Comparison of ENCODE assay signal across 27 cellular contexts in the genomic region with DNA sequence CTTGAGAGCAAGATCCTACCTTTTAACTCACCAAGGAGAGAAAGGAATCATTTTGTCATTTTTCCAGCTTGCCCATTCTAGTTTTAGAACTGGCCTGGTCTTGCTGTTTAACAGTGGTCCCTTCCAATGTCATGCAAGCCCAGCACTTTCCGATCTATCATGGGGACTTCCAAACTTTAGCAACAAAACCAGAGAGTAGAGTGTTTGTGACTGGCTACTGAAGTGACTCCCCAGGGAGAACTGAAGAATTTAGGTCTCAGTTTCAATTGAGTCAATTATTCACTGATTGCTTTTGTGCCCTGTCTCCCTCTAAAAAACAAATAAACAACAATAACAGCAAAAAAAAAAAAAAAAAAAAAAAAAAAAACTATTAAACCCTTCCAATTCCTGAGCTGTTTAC.
A peak's percentile ranks its signal among the peaks of the same experiment; 100 is the strongest.
DNase-seq lines count a peak whose midpoint lies in the region; ATAC-seq, FAIRE-seq and TF ChIP-seq lines count a peak whose summit lies in the region.
"Had no signal": no experiment of that assay in that cellular context is flagged by ENCODE, and none has a peak within 500 bp of the region (broad histone marks: within the 10 kb centered on the region; RNA-seq: fewer than 3 reads in every experiment).

No MANE protein-coding gene starts in this region.

- H3K9ac ChIP-seq in kidney (ENCODE audit: low read length in 2 of 2) (no peak overlapping the region), GM23248 (no peak overlapping the region)

- no peaks in the 10 kb centered on the region for H3K9me3 ChIP-seq in kidney (ENCODE audit: control insufficient read depth in 1 of 2, low read length in 2 of 2)
- no peaks in the 10 kb centered on the region for H3K9me3 ChIP-seq in GM23248 (ENCODE audit: low read depth)
- H3K9me3 ChIP-seq: MG63 had no signal

- peak; percentile 71 for ATAC-seq in GM18909 (IDR thresholded peaks at IDR 0.05; ENCODE audit: poor library complexity, unreplicated experiment)
- ATAC-seq in HG02642 (IDR thresholded peaks at IDR 0.05; ENCODE audit: poor library complexity, unreplicated experiment): peak; percentile 55
- peak; percentile 80 for ATAC-seq in HG03432 (IDR thresholded peaks at IDR 0.05; ENCODE audit: unreplicated experiment)
- ATAC-seq: SK-N-SH treated with all-trans-retinoic acid at 6 μM for 48 hours, T-cell had no signal

- no peaks in the 10 kb centered on the region for H4K20me1 ChIP-seq in GM23248 (ENCODE audit: insufficient read depth)

- no peak overlapping the region for H3K4me3 ChIP-seq in kidney (ENCODE audit: low read length in 2 of 2)
- H3K4me3 ChIP-seq in GM23248: no peak overlapping the region
- H3K4me3 ChIP-seq: MG63 had no signal

- no peaks in the 10 kb centered on the region for H3K79me2 ChIP-seq in GM23248 (ENCODE audit: insufficient read depth)

- intact Hi-C loops in kidney (cut with DNase I): no loop called here

- in situ Hi-C loops in GM23248 (cut with MboI): no loop called here

- H3K27me3 ChIP-seq in GM23248 (replicated peaks; ENCODE audit: insufficient read depth): no peaks in the 10 kb centered on the region
- H3K27me3 ChIP-seq: MG63 had no signal

- H3K9me2 ChIP-seq in GM23248 (ENCODE audit: insufficient read depth): no peaks in the 10 kb centered on the region

- H3K4me1 ChIP-seq in kidney (ENCODE audit: control insufficient read depth in 1 of 2, insufficient read depth in 1 of 2, low read depth in 1 of 2, low read length in 2 of 2) (no peaks in the 10 kb centered on the region), GM23248 (ENCODE audit: insufficient read depth) (no peaks in the 10 kb centered on the region)

- whole genome bisulfite sequencing in GM23248 (ENCODE audit: low coverage in 1 of 2, low lambda C conversion rate in 2 of 2, missing lambda C conversion rate in 2 of 2), 2 experiments: 67 to 75% methylated on average over 1 of the region's 1 CpG

- no peak overlapping the region for H3K4me2 ChIP-seq in GM23248 (ENCODE audit: unreplicated experiment)

- TF ChIP-seq CTCF in kidney (IDR thresholded peaks at IDR 0.05; ENCODE audit: borderline replicate concordance, extremely low read depth, insufficient read depth): no peak

- no peak for DNase-seq in kidney
- no peak for DNase-seq in activated effector memory CD4-positive, alpha-beta T cell treated with anti-CD3 and anti-CD28 coated beads, Interleukin-2, amount 50 U/mL, for 16 hours
- no peak for DNase-seq in kidney glomerular epithelial cell (lab: John Stamatoyannopoulos, UW)
- DNase-seq in GM23248: no peak
- DNase-seq: ACHN; C1 segment of cervical spinal cord; CD8-positive, alpha-beta memory T cell; DMS53; EL; Kasumi-1; MG63; NCI-H1048; NCI-H1436 treated with DMSO at 0.1 percent for 48 hours; NCI-H2081 treated with DMSO at 0.1 percent for 48 hours; NCI-H345; NCI-H524 treated with DMSO at 0.1 percent for 48 hours; SIG-M5; T-cell; T-helper 9 cell had no signal

- H3F3A ChIP-seq in GM23248 (ENCODE audit: insufficient read depth): no peaks in the 10 kb centered on the region

- H3K36me3 ChIP-seq in kidney (ENCODE audit: control insufficient read depth in 1 of 2, insufficient read depth in 2 of 2, low read length in 2 of 2) (no peaks in the 10 kb centered on the region), GM23248 (ENCODE audit: low read depth) (no peaks in the 10 kb centered on the region)
- H3K36me3 ChIP-seq: MG63 had no signal

- no peak overlapping the region for H2AFZ ChIP-seq in GM23248

- no peak for FAIRE-seq in kidney (lab: Jason Lieb, UNC)
- FAIRE-seq: GM12891, GM19239, H54 had no signal

- H3K27ac ChIP-seq in kidney (ENCODE audit: low read depth in 2 of 2, low read length in 2 of 2) (no peak overlapping the region), GM23248 (no peak overlapping the region)
- H3K27ac ChIP-seq: RWPE1 had no signal
